Comparison of ENCODE assay signal across 1 cellular context in genomic region chr11:990101-990500, GRCh38.
A peak's percentile ranks its signal among the peaks of the same experiment; 100 is the strongest.
TF ChIP-seq lines count a peak whose summit lies in the region.

No MANE protein-coding gene starts in this region.

TF ChIP-seq in HepG2, 621 proteins besides CTCF, POLR2A, EP300 and RAD21:
- TF ChIP-seq AGO2 (optimal IDR thresholded peaks at IDR 0.05; ENCODE audit: low read depth, low read length): peak; percentile 50
- TF ChIP-seq ELF1 (CRISPR knock-in tag; IDR thresholded peaks at IDR 0.05): no peak
